Comparison of ENCODE assay signal across 1 cellular context in genomic region chr12:121444842-121445202, GRCh38.
TF ChIP-seq lines count a peak whose summit lies in the region.

No MANE protein-coding gene starts in this region.

TF ChIP-seq in WTC11, 78 proteins besides CTCF, POLR2A, EP300 and RAD21 (continued from another document):
- TF ChIP-seq, protein P1, sequence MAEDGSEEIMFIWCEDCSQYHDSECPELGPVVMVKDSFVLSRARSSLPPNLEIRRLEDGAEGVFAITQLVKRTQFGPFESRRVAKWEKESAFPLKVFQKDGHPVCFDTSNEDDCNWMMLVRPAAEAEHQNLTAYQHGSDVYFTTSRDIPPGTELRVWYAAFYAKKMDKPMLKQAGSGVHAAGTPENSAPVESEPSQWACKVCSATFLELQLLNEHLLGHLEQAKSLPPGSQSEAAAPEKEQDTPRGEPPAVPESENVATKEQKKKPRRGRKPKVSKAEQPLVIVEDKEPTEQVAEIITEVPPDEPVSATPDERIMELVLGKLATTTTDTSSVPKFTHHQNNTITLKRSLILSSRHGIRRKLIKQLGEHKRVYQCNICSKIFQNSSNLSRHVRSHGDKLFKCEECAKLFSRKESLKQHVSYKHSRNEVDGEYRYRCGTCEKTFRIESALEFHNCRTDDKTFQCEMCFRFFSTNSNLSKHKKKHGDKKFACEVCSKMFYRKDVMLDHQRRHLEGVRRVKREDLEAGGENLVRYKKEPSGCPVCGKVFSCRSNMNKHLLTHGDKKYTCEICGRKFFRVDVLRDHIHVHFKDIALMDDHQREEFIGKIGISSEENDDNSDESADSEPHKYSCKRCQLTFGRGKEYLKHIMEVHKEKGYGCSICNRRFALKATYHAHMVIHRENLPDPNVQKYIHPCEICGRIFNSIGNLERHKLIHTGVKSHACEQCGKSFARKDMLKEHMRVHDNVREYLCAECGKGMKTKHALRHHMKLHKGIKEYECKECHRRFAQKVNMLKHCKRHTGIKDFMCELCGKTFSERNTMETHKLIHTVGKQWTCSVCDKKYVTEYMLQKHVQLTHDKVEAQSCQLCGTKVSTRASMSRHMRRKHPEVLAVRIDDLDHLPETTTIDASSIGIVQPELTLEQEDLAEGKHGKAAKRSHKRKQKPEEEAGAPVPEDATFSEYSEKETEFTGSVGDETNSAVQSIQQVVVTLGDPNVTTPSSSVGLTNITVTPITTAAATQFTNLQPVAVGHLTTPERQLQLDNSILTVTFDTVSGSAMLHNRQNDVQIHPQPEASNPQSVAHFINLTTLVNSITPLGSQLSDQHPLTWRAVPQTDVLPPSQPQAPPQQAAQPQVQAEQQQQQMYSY (CRISPR knock-in tag; IDR thresholded peaks at IDR 0.05): no peak
- TF ChIP-seq ZNF532 (CRISPR knock-in tag; IDR thresholded peaks at IDR 0.05; ENCODE audit: borderline replicate concordance) (no peak), ELF4 (CRISPR knock-in tag; IDR thresholded peaks at IDR 0.05; ENCODE audit: low read depth) (no peak), TEAD4 (CRISPR knock-in tag; IDR thresholded peaks at IDR 0.05) (no peak), NR3C1 (CRISPR knock-in tag; conservative IDR thresholded peaks at IDR 0.05; ENCODE audit: low read depth) (no peak)
- TF ChIP-seq, protein P2, sequence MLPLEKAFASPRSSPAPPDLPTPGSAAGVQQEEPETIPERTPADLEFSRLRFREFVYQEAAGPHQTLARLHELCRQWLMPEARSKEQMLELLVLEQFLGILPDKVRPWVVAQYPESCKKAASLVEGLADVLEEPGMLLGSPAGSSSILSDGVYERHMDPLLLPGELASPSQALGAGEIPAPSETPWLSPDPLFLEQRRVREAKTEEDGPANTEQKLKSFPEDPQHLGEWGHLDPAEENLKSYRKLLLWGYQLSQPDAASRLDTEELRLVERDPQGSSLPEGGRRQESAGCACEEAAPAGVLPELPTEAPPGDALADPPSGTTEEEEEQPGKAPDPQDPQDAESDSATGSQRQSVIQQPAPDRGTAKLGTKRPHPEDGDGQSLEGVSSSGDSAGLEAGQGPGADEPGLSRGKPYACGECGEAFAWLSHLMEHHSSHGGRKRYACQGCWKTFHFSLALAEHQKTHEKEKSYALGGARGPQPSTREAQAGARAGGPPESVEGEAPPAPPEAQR (CRISPR knock-in tag; IDR thresholded peaks at IDR 0.05): no peak
